8 cellular contexts compared by ENCODE assay signal in the genomic region with DNA sequence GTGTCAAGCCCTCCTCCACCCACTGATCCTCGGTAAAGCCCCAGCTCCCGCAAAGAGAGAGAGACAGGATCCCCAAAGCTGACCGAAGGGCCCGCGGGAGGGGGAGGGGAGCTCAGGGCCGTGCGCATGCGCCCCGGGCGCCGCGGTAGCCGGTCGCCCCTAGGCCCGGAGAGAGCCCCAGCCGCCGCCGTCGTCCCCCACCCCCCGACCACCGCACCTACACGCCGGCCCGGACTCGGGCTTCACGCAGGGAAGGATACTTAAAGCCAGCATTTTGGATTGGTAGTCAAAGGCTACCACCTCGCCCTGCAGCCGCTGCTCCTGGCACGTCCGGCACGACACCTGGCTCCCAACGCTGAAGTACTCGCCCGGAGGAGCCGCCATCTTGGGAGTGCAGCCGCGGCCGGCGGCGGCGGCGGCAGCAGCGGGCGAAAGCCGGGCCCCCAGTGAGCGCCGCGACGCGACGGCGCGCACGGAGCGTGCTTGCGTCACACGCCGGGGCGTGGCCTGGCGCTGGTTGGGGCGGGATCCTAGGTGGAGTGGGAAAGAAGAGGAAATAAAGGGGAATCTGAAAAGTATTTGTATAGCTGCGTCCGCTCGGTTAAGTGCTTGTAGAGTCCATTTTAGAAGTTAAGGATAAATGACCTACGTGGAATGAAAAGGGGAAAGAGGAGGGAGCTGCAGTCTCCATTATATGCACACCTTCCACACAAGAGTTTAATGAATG. TPM values are rescaled to one million over a fixed set of nuclear protein-coding genes. Genes with fewer than 3 reads are reported as not detected.
DNase-seq lines count a peak whose midpoint lies in the region; ATAC-seq and TF ChIP-seq lines count a peak whose summit lies in the region.

A gene (minus strand): TSS at position 468 of the 727 bp plus-strand sequence. CDS start 84 bp downstream, at position 384.

- ATAC-seq in HG03135 (IDR thresholded peaks at IDR 0.05; ENCODE audit: unreplicated experiment): peak; percentile 67

- H3K36me3 ChIP-seq in breast epithelium: no peaks in the 10 kb centered on the region

- H3K4me1 ChIP-seq in breast epithelium: peaks cover 0 to under 1% of the 10 kb centered on the region in 2 donors

- H3K9me3 ChIP-seq in breast epithelium: no peaks in the 10 kb centered on the region

- H3K4me3 ChIP-seq in WI38 (ENCODE audit: low read depth, low read length) (peak within 1 kb of the TSS; percentile 82), breast epithelium (peak within 1 kb of the TSS; percentile 77 to 98 (median 86)), skin epidermis (peak within 1 kb of the TSS; percentile 49 to 90 (median 82))

- DNase-seq in NCI-H2196 treated with DMSO at 0.1 percent for 48 hours (lab: John Stamatoyannopoulos, UW; ENCODE audit: unreplicated experiment) (peak; percentile 88), breast epithelium (ENCODE audit: low spot score in 2 of 2) (peak; percentile 79 to 86), iPS-NIHi11 (ENCODE audit: low spot score) (peak; percentile 92)

- no peaks in the 10 kb centered on the region for H3K27me3 ChIP-seq in breast epithelium

- TF ChIP-seq POLR2A in GM18526 (IDR thresholded peaks at IDR 0.05; ENCODE audit: extremely low read depth, insufficient read length) (peak; percentile 71), breast epithelium (IDR thresholded peaks at IDR 0.05) (no peak)

- TF ChIP-seq CTCF in 22Rv1 (IDR thresholded peaks at IDR 0.05): no peak
- no peak for TF ChIP-seq CTCF in WI38 (IDR thresholded peaks at IDR 0.05; ENCODE audit: low read depth, low read length)
- TF ChIP-seq CTCF in breast epithelium (IDR thresholded peaks at IDR 0.05): no peak

- intact Hi-C loops in breast epithelium (cut with DNase I; ENCODE audit: low total_unique reads): no loop called here

- H3K27ac ChIP-seq in 22Rv1 (peak within 1 kb of the TSS; percentile 92), breast epithelium (peak within 1 kb of the TSS; percentile 92 to 99), skin epidermis (peak within 1 kb of the TSS; percentile 78 to 99 (median 97))

RNA-seq across cellular contexts. Expression of the gene that starts here (rescaled TPM):
- 10 to 100 TPM; 36.8 to 45.4 (median 43.6) TPM for total RNA-seq in breast epithelium

Comparison
In these comparisons a context has a peak if more than half of its experiments do, and no peak if none do; other contexts are left out.
1. Peak in every context shown above with its lines: DNase-seq, ATAC-seq, H3K4me3 ChIP-seq and H3K27ac ChIP-seq.